Comparison of ENCODE assay signal across 1 cellular context in the genomic region with DNA sequence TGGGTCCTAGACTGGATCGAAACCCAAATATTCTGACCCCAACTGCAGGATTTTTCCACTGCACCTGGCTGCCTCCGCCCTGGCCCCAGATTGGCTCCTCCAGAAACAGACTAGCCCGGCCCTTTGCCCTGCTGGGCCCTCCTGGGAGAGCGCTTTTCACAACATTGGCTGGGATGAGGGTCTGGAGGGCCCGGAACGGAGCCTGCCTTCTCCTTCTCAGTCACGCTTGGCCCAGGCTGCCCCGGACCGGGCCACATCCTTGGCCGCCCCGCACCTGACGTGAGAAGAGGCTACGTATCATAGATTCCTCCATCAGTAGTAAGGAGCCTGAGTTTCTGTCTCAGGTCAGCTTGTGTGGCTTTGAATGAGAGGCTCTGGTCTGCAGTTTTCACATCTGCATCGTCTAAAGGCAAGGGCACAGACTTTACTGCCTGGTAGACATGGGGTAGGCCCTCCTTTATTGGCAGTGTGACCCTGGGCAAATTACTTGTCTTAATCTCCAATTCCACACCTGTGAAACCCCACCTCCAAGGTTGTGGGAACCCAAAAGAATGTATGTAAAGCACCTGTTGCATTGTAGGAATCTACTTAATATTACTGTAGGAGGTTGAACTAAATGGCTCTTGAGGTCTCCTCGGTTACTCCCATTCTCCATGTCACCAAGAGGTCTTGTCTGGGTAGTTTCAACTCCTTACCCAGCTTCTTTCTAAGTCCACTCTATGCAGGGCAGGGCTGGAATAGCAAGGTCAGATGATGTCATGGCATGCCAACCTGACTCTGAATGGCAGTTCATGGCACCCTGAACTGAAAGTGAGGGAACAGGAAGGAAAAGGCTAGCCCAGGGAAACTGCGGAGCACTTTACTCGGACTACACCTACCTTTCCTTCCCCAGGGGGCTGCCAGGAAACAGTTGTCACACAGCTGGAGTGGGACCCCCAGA.
TF ChIP-seq lines count a peak whose summit lies in the region.

No MANE protein-coding gene starts in this region.

TF ChIP-seq in IMR-90, 13 proteins besides CTCF, POLR2A, EP300 and RAD21:
- TF ChIP-seq CEBPB (IDR thresholded peaks at IDR 0.05; ENCODE audit: low read depth, low read length) (no peak), NFE2L2 (IDR thresholded peaks at IDR 0.05; ENCODE audit: low read depth, low read length) (no peak), MXI1 (IDR thresholded peaks at IDR 0.05; ENCODE audit: borderline replicate concordance, low read depth, low read length) (no peak), RCOR1 (IDR thresholded peaks at IDR 0.05; ENCODE audit: insufficient replicate concordance, low read length) (no peak), BHLHE40 (IDR thresholded peaks at IDR 0.05; ENCODE audit: low read depth, low read length) (no peak), SMC3 (IDR thresholded peaks at IDR 0.05; ENCODE audit: low read depth, low read length) (no peak), MAFK (IDR thresholded peaks at IDR 0.05; ENCODE audit: low read depth, low read length) (no peak), RFX5 (IDR thresholded peaks at IDR 0.05; ENCODE audit: low read depth, low read length) (no peak), FOS (IDR thresholded peaks at IDR 0.05; ENCODE audit: low read depth, low read length) (no peak), MAZ (IDR thresholded peaks at IDR 0.05; ENCODE audit: borderline replicate concordance, low read depth, low read length) (no peak), CHD1 (IDR thresholded peaks at IDR 0.05; ENCODE audit: low read depth, low read length) (no peak)
- TF ChIP-seq, protein P1, sequence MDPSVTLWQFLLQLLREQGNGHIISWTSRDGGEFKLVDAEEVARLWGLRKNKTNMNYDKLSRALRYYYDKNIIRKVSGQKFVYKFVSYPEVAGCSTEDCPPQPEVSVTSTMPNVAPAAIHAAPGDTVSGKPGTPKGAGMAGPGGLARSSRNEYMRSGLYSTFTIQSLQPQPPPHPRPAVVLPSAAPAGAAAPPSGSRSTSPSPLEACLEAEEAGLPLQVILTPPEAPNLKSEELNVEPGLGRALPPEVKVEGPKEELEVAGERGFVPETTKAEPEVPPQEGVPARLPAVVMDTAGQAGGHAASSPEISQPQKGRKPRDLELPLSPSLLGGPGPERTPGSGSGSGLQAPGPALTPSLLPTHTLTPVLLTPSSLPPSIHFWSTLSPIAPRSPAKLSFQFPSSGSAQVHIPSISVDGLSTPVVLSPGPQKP (IDR thresholded peaks at IDR 0.05; ENCODE audit: borderline replicate concordance, low read depth, low read length) = no peak
- TF ChIP-seq, protein P2, sequence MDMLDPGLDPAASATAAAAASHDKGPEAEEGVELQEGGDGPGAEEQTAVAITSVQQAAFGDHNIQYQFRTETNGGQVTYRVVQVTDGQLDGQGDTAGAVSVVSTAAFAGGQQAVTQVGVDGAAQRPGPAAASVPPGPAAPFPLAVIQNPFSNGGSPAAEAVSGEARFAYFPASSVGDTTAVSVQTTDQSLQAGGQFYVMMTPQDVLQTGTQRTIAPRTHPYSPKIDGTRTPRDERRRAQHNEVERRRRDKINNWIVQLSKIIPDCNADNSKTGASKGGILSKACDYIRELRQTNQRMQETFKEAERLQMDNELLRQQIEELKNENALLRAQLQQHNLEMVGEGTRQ (IDR thresholded peaks at IDR 0.05; ENCODE audit: low read depth, low read length) = no peak
